Comparison of ENCODE assay signal across 8 cellular contexts in genomic region chr19:45607071-45608029, GRCh38. TPM values are rescaled to one million over a fixed set of nuclear protein-coding genes. Genes with fewer than 3 reads are reported as not detected.
DNase-seq lines count a peak whose midpoint lies in the region; ATAC-seq, FAIRE-seq and TF ChIP-seq lines count a peak whose summit lies in the region.

No MANE protein-coding gene starts in this region.

- H2BK12ac ChIP-seq in H1 (ENCODE audit: low read depth, low read length), result 0 out of 2 replicates have a peak overlapping the region, but pooled peaks have one; percentile 35

- WGBS in H1 (ENCODE audit: extremely low coverage in 1 of 2, insufficient coverage in 1 of 2, insufficient read length in 1 of 2, insufficient replicate concordance in 2 of 2, low coverage in 1 of 2, low lambda C conversion rate in 2 of 2, missing lambda C conversion rate in 1 of 2), 2 experiments, result 14% methylated on average over 27 of the region's 28 CpGs; no CpG with 5 or more reads in 1 of the 2 experiments

- H4K91ac ChIP-seq in H1 (replicated peaks; ENCODE audit: insufficient read length, low read length), result peak overlapping the region; percentile 20

- peak overlapping the region; percentile 34 to 57 (median 42); a peak in 6 of 8 replicates for H3K4me3 ChIP-seq in H1 (ENCODE audit: extremely low read depth in 1 of 4, insufficient read depth in 2 of 4, low read depth in 3 of 4, low read length in 4 of 4)

- H3K9me3 ChIP-seq in H1 (ENCODE audit: insufficient read depth in 2 of 2, low read depth in 1 of 2, low read length in 1 of 2), result 0 out of 4 replicates have a peak, but pooled peaks cover 0 to 3% of the 10 kb centered on the region in 2 experiments

- H3K27me3 Mint-ChIP-seq in activated CD8-positive, alpha-beta T cell treated with anti-CD3 and anti-CD28 coated beads, Interleukin-2, amount 10 ng/mL, durations not matched to agents 7 days and 5 days (ENCODE audit: low read depth), result peaks cover 9% of the 10 kb centered on the region
- H3K27me3 Mint-ChIP-seq in stimulated activated memory B cell treated with anti-CD40 and anti-IgM and Interleukin-4, amounts not matched to agents 10 μg/mL and 1 μg/mL and 100 μg/mL, for 72 hours, result peaks cover 14% of the 10 kb centered on the region

- H3K36me3 Mint-ChIP-seq in activated CD8-positive, alpha-beta T cell treated with anti-CD3 and anti-CD28 coated beads, Interleukin-2, amount 10 ng/mL, durations not matched to agents 7 days and 5 days (ENCODE audit: low read depth), result peaks cover 25% of the 10 kb centered on the region
- peaks cover 31% of the 10 kb centered on the region for H3K36me3 Mint-ChIP-seq in stimulated activated memory B cell treated with anti-CD40 and anti-IgM and Interleukin-4, amounts not matched to agents 10 μg/mL and 1 μg/mL and 100 μg/mL, for 72 hours

- H3K9me3 Mint-ChIP-seq in activated CD8-positive, alpha-beta T cell treated with anti-CD3 and anti-CD28 coated beads, Interleukin-2, amount 10 ng/mL, durations not matched to agents 7 days and 5 days (ENCODE audit: insufficient read depth), result no peaks in the 10 kb centered on the region
- peaks cover 6% of the 10 kb centered on the region for H3K9me3 Mint-ChIP-seq in stimulated activated memory B cell treated with anti-CD40 and anti-IgM and Interleukin-4, amounts not matched to agents 10 μg/mL and 1 μg/mL and 100 μg/mL, for 72 hours

- H4K8ac ChIP-seq in H1 (ENCODE audit: extremely low read depth, insufficient read depth, low read length), result peak overlapping the region; percentile 64; the same call in 1 of the 2 replicates

- no peak overlapping the region for H3K23ac ChIP-seq in H1 (ENCODE audit: insufficient read length)

- H2BK120ac ChIP-seq in H1 (replicated peaks; ENCODE audit: low read depth, low read length), result no peak overlapping the region

- H2BK20ac ChIP-seq in H1 (ENCODE audit: low read length), result peak overlapping the region; percentile 95

- peak overlapping the region; percentile 30; the same call in 1 of the 2 replicates for H2AK5ac ChIP-seq in H1 (ENCODE audit: low read depth, low read length)

- H2BK15ac ChIP-seq in H1 (ENCODE audit: low read length), result peak overlapping the region; percentile 40; the same call in 1 of the 2 replicates

- H3K9ac ChIP-seq in H1 (replicated peaks in 1 of 4; ENCODE audit: extremely low read depth in 1 of 4, low read depth in 3 of 4, low read length in 3 of 4), result peak overlapping the region in 3 of 4 experiments; percentile 4 to 34 (median 28); a peak in 3 of 7 replicates

- no peak overlapping the region for H3K4me3 Mint-ChIP-seq in activated CD8-positive, alpha-beta T cell treated with anti-CD3 and anti-CD28 coated beads, Interleukin-2, amount 10 ng/mL, durations not matched to agents 7 days and 5 days
- H3K4me3 Mint-ChIP-seq in stimulated activated memory B cell treated with anti-CD40 and anti-IgM and Interleukin-4, amounts not matched to agents 10 μg/mL and 1 μg/mL and 100 μg/mL, for 72 hours, result peak overlapping the region; percentile 52

- H4K20me1 ChIP-seq in H1 (replicated peaks in 1 of 2; ENCODE audit: control insufficient read depth in 1 of 2, insufficient read depth in 2 of 2, low read length in 2 of 2), result no peaks in the 10 kb centered on the region

- peak; percentile 36 for ATAC-seq in activated CD8-positive, alpha-beta T cell treated with anti-CD3 and anti-CD28 coated beads, Interleukin-2, amount 10 ng/mL, durations not matched to agents 7 days and 5 days
- ATAC-seq in stimulated activated memory B cell treated with anti-CD40 and anti-IgM and Interleukin-4, amounts not matched to agents 10 μg/mL and 1 μg/mL and 100 μg/mL, for 72 hours, result no peak
- ATAC-seq in HG03442 (IDR thresholded peaks at IDR 0.05; ENCODE audit: unreplicated experiment), result no peak

- H3K27ac ChIP-seq in H1 (ENCODE audit: low read depth, low read length), result no peak overlapping the region

- H4K5ac ChIP-seq in H1 (ENCODE audit: insufficient read length, low read depth, low read length), result no peak overlapping the region

- POLR2A ChIA-PET in activated CD8-positive, alpha-beta T cell treated with anti-CD3 and anti-CD28 coated beads, Interleukin-2, amount 10 ng/mL, durations not matched to agents 7 days and 5 days (lab: Charles Lee), result no interaction called here
- POLR2A ChIA-PET in H1 (lab: Charles Lee; ENCODE audit: partially characterized antibody), result interaction anchor here (0.6 to 4.3 kb wide), 5 partner anchors 9 to 56 kb away, joined by 4 to 27 read pairs (median 6); no protein-coding TSS in a partner anchor

- H3K14ac ChIP-seq in H1 (ENCODE audit: insufficient read length), result no peak overlapping the region

- peaks cover 0 to 5% (median 2%) of the 10 kb centered on the region in 4 experiments; a peak in 5 of 7 replicates for H3K4me1 ChIP-seq in H1 (replicated peaks in 1 of 4; ENCODE audit: control insufficient read depth in 3 of 4, insufficient read depth in 4 of 4, low read length in 3 of 4)

- H3K56ac ChIP-seq in H1 (replicated peaks; ENCODE audit: insufficient read length, low read depth, low read length), result no peak overlapping the region

- H3K4me2 ChIP-seq in H1 (ENCODE audit: insufficient read depth in 1 of 2, low read depth in 2 of 2, low read length in 2 of 2), result peak overlapping the region; percentile 31 to 93

- TF ChIP-seq CTCF in H1 (IDR thresholded peaks at IDR 0.05; ENCODE audit: control extremely low read depth in 1 of 3, insufficient read depth in 1 of 3, low read depth in 1 of 3, low read length in 3 of 3), result peak; percentile 77 to 84 (median 83)

- peaks cover 3% of the 10 kb centered on the region; the same call in 1 of the 2 replicates for H3K23me2 ChIP-seq in H1 (ENCODE audit: low read depth, low read length)

- no peaks in the 10 kb centered on the region for H3K79me1 ChIP-seq in H1 (ENCODE audit: low read depth, low read length)

- H3K36me3 ChIP-seq in H1 (ENCODE audit: control insufficient read depth in 2 of 4, insufficient read depth in 4 of 4, low read length in 3 of 4), result peaks cover 0 to 4% (median 2%) of the 10 kb centered on the region in 4 experiments; a peak in 5 of 8 replicates

- peaks cover 14% of the 10 kb centered on the region for H3K4me1 Mint-ChIP-seq in activated CD8-positive, alpha-beta T cell treated with anti-CD3 and anti-CD28 coated beads, Interleukin-2, amount 10 ng/mL, durations not matched to agents 7 days and 5 days (ENCODE audit: low read depth)
- peaks cover 14% of the 10 kb centered on the region for H3K4me1 Mint-ChIP-seq in stimulated activated memory B cell treated with anti-CD40 and anti-IgM and Interleukin-4, amounts not matched to agents 10 μg/mL and 1 μg/mL and 100 μg/mL, for 72 hours

- no peak overlapping the region for H3K4ac ChIP-seq in H1 (replicated peaks; ENCODE audit: insufficient read length, low read depth, low read length)

- peak; percentile 35 to 64 for DNase-seq in NCI-H524 (lab: John Stamatoyannopoulos, UW)
- no peak for DNase-seq in NCI-H524 treated with DMSO at 0.1 percent for 48 hours (lab: John Stamatoyannopoulos, UW)
- DNase-seq in NCI-H2171 treated with DMSO at 0.1 percent for 48 hours (lab: John Stamatoyannopoulos, UW), result peak; percentile 65
- peak; percentile 48 for DNase-seq in activated CD8-positive, alpha-beta T cell treated with anti-CD3 and anti-CD28 coated beads, Interleukin-2, amount 10 ng/mL, durations not matched to agents 7 days and 5 days
- peak; percentile 67 to 97 for DNase-seq in H1 (ENCODE audit: low read depth in 1 of 2, low spot score in 2 of 2)
- DNase-seq in lung microvascular endothelial cell (ENCODE audit: low read depth in 2 of 2), result peak; percentile 72 to 74

- H3K18ac ChIP-seq in H1 (ENCODE audit: extremely low read depth, low read length), result peak overlapping the region; percentile 89

- H3K79me2 ChIP-seq in H1 (ENCODE audit: control insufficient read depth in 1 of 2, insufficient read depth in 2 of 2, low read length in 2 of 2), result no peaks in the 10 kb centered on the region

- peak; percentile 72 for FAIRE-seq in H1 (lab: Jason Lieb, UNC)

- no peak for TF ChIP-seq EP300 in H1 (IDR thresholded peaks at IDR 0.05; ENCODE audit: borderline replicate concordance in 1 of 2, low read depth in 2 of 2, low read length in 2 of 2)

- H3K27me3 ChIP-seq in H1 (replicated peaks in 1 of 4; ENCODE audit: control insufficient read depth in 3 of 4, extremely low read depth in 1 of 4, insufficient read depth in 3 of 4, low read length in 3 of 4), result peaks cover 0 to 9% (median 7%) of the 10 kb centered on the region in 4 experiments; a peak in 4 of 7 replicates

- TF ChIP-seq POLR2A in H1 (IDR thresholded peaks at IDR 0.05; ENCODE audit: control extremely low read depth in 1 of 2, low read depth in 2 of 2, low read length in 2 of 2), result peak in 1 of 2 experiments; percentile 63; a peak in 2 of 3 replicates

- peak overlapping the region; percentile 92; the same call in 1 of the 2 replicates for H2BK5ac ChIP-seq in H1 (ENCODE audit: low read depth, low read length)

- peak; percentile 67 to 77 for TF ChIP-seq RAD21 in H1 (IDR thresholded peaks at IDR 0.05 in 1 of 2, conservative IDR thresholded peaks at IDR 0.05 in 1 of 2; ENCODE audit: low read depth in 2 of 2, low read length in 2 of 2)

- CTCF ChIA-PET in activated CD8-positive, alpha-beta T cell treated with anti-CD3 and anti-CD28 coated beads, Interleukin-2, amount 10 ng/mL, durations not matched to agents 7 days and 5 days (lab: Charles Lee), result interaction anchor here (1.0 to 8.6 kb wide), 4 partner anchors 10 to 33 kb away, joined by 3 to 47 read pairs (median 7); partner anchors contain the start of gene EML2
- CTCF ChIA-PET in H1 (lab: Charles Lee; ENCODE audit: partially characterized antibody), result interaction anchor here (0.6 to 9.6 kb wide), 18 partner anchors 9 to 127 kb away, joined by 3 to 135 read pairs (median 4); partner anchors contain the start of gene EML2

- H2AFZ ChIP-seq in H1 (ENCODE audit: low read length), result peak overlapping the region; percentile 94

- H3K27ac Mint-ChIP-seq in activated CD8-positive, alpha-beta T cell treated with anti-CD3 and anti-CD28 coated beads, Interleukin-2, amount 10 ng/mL, durations not matched to agents 7 days and 5 days, result peak overlapping the region; percentile 77
- H3K27ac Mint-ChIP-seq in stimulated activated memory B cell treated with anti-CD40 and anti-IgM and Interleukin-4, amounts not matched to agents 10 μg/mL and 1 μg/mL and 100 μg/mL, for 72 hours, result peak overlapping the region; percentile 78

RNA-seq across cellular contexts. Expression of gene GPR4, which starts 5.3 kb away (rescaled TPM):
- total RNA-seq in activated CD8-positive, alpha-beta T cell treated with anti-CD3 and anti-CD28 coated beads, Interleukin-2, amount 10 ng/mL, durations not matched to agents 7 days and 5 days, result not detected
- total RNA-seq in H1 (2021; fragmentation: NEBNext Ultra II Directional; extraction: Animal tissue kit (Norgen Biotek cat#: 25700)), result 0.19 TPM in 1 of 2 replicates, not detected in the other
- polyA plus RNA-seq in H1 (2011; rRNA removed), result 0.39 and 0.41 TPM in 2 replicates
- polyA plus RNA-seq in H1 (2011; cell fraction: cytosol; rRNA removed), result 0.16 TPM
- polyA plus RNA-seq in H1 (2011; cell fraction: nucleus; rRNA removed), result 0.20 TPM
- polyA plus RNA-seq in H1 (2012, experiment 1 of 2), result 0.13 to 0.51 TPM (median 0.21 TPM) in 4 replicates
- polyA plus RNA-seq in H1 (2012, experiment 2 of 2), result 0.29 TPM
- 0.20 TPM for polyA plus RNA-seq in H1 (2013, experiment 1 of 2)
- 0.13 TPM for polyA plus RNA-seq in H1 (2013, experiment 2 of 2)
- 0.06 TPM in 1 of 2 replicates, not detected in the other for polyA minus RNA-seq in H1 (2011; rRNA and poly(A)+ RNA removed)
- not detected for polyA minus RNA-seq in H1 (2011; cell fraction: cytosol; rRNA and poly(A)+ RNA removed)
- polyA minus RNA-seq in H1 (2011; cell fraction: nucleus; rRNA and poly(A)+ RNA removed), result not detected
- total RNA-seq in lung microvascular endothelial cell, result 1.1 and 1.6 TPM in 2 replicates

RNA-seq across cellular contexts. Expression of gene OPA3, which starts 22.7 kb away (rescaled TPM):
- total RNA-seq in activated CD8-positive, alpha-beta T cell treated with anti-CD3 and anti-CD28 coated beads, Interleukin-2, amount 10 ng/mL, durations not matched to agents 7 days and 5 days, result 10 to 100 TPM; 13.4 to 14.9 TPM
- 12.8 and 14.5 TPM in 2 replicates for total RNA-seq in H1 (2021; fragmentation: NEBNext Ultra II Directional; extraction: Animal tissue kit (Norgen Biotek cat#: 25700))
- polyA plus RNA-seq in H1 (2011; rRNA removed), result 12.5 and 16.4 TPM in 2 replicates
- polyA plus RNA-seq in H1 (2011; cell fraction: cytosol; rRNA removed), result 13.9 TPM
- 10.4 TPM for polyA plus RNA-seq in H1 (2011; cell fraction: nucleus; rRNA removed)
- polyA plus RNA-seq in H1 (2012, experiment 1 of 2), result 6.7 to 9.3 TPM (median 7.6 TPM) in 4 replicates
- polyA plus RNA-seq in H1 (2012, experiment 2 of 2), result 6.9 TPM
- polyA plus RNA-seq in H1 (2013, experiment 1 of 2), result 4.9 TPM
- polyA plus RNA-seq in H1 (2013, experiment 2 of 2), result 5.3 TPM
- polyA minus RNA-seq in H1 (2011; rRNA and poly(A)+ RNA removed), result 15.0 and 16.7 TPM in 2 replicates
- polyA minus RNA-seq in H1 (2011; cell fraction: cytosol; rRNA and poly(A)+ RNA removed), result 5.0 TPM
- 5.8 TPM for polyA minus RNA-seq in H1 (2011; cell fraction: nucleus; rRNA and poly(A)+ RNA removed)
- 3.1 and 5.4 TPM in 2 replicates for total RNA-seq in lung microvascular endothelial cell

RNA-seq across cellular contexts. Expression of gene EML2, which starts 31.8 kb away (rescaled TPM):
- 10 to 100 TPM; 93.6 to 97.6 TPM for total RNA-seq in activated CD8-positive, alpha-beta T cell treated with anti-CD3 and anti-CD28 coated beads, Interleukin-2, amount 10 ng/mL, durations not matched to agents 7 days and 5 days
- 28.1 and 28.8 TPM in 2 replicates for total RNA-seq in H1 (2021; fragmentation: NEBNext Ultra II Directional; extraction: Animal tissue kit (Norgen Biotek cat#: 25700))
- polyA plus RNA-seq in H1 (2011; rRNA removed), result 29.4 and 45.4 TPM in 2 replicates
- 41.5 TPM for polyA plus RNA-seq in H1 (2011; cell fraction: cytosol; rRNA removed)
- 135 TPM for polyA plus RNA-seq in H1 (2011; cell fraction: nucleus; rRNA removed)
- polyA plus RNA-seq in H1 (2012, experiment 1 of 2), result 36.7 to 46.1 TPM (median 43.1 TPM) in 4 replicates
- 23.6 TPM for polyA plus RNA-seq in H1 (2012, experiment 2 of 2)
- polyA plus RNA-seq in H1 (2013, experiment 1 of 2), result 14.5 TPM
- polyA plus RNA-seq in H1 (2013, experiment 2 of 2), result 13.1 TPM
- 31.1 and 51.6 TPM in 2 replicates for polyA minus RNA-seq in H1 (2011; rRNA and poly(A)+ RNA removed)
- 33.6 TPM for polyA minus RNA-seq in H1 (2011; cell fraction: cytosol; rRNA and poly(A)+ RNA removed)
- 36.1 TPM for polyA minus RNA-seq in H1 (2011; cell fraction: nucleus; rRNA and poly(A)+ RNA removed)
- 8.9 and 15.1 TPM in 2 replicates for total RNA-seq in lung microvascular endothelial cell
